Comparison of ENCODE assay signal across 8 cellular contexts in the genomic region with DNA sequence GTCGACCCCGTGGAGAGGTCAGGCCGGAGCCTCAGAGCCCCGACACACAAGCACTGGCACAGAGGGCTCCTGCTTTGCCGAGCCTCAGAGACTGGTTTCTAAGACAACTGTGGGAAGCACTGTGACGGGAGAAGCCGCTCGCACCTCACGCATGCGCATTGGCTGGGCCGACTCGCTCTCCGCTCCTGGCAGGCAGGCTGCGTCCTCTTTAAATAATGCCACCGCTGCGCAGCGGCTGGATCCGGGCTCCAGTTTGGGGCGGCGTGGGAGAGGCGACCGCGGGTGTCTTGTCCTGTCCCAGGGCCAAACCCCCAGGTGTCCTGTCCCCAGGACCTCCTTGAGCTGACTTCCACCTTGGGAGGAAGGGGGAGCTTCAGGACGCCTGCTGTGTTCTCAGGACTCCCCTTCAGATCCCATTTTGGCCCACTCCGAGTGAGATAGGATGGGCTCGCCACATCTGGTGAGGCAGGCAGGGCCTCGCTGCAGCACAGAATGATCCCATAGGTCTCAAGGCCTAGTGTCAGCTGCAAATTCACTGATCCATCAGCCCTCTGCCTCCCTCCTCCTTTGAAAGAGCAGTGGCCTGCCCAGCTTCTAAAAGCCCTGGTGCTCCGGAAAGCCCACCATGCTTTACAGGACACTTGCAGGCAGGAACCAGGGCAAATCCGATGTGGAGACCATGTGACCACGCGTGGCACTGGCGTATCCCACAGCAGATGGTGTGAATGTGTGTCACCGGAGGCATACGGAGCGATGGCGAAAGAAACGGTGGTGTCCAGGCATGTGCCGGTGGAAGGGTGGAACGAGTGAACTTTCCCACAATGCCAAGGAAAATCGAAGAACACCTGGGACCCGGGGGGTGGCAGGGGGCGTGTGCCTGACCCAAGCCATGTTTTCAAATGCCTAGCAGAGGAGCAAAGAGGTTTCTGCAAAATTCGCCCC.
A peak's percentile ranks its signal among the peaks of the same experiment; 100 is the strongest.
DNase-seq lines count a peak whose midpoint lies in the region; ATAC-seq lines count a peak whose summit lies in the region.

No MANE protein-coding gene starts in this region.

- DNase-seq in NCI-H526 treated with DMSO at 0.1 percent for 48 hours (lab: John Stamatoyannopoulos, UW) (peak; percentile 63), activated T-cell treated with anti-CD3 and anti-CD28 coated beads for 24 hours (ENCODE audit: low read depth) (peak; percentile 68), mesendoderm (peak; percentile 84)
- peak; percentile 44 to 58 for DNase-seq in stimulated activated CD8-positive, alpha-beta memory T cell treated with anti-CD3 and anti-CD28 coated beads, Interleukin-2, amount 100 ng/mL, for 48 hours (ENCODE audit: low read depth in 2 of 2)

- H4K20me1 ChIP-seq in BLaER1 treated with 17β-estradiol and CSF1 and Interleukin-3, amounts not matched to agents 10 nM and 100 nM, result peaks cover 0 to 31% (median 20%) of the 10 kb centered on the region in 11 experiments; a peak in 14 of 22 replicates

- H3K18ac ChIP-seq in mesendoderm (ENCODE audit: low read length), result no peak overlapping the region

- no peaks in the 10 kb centered on the region for H3K36me3 ChIP-seq in BLaER1 treated with 17β-estradiol and CSF1 and Interleukin-3, amounts not matched to agents 10 nM and 100 nM
- no peaks in the 10 kb centered on the region for H3K36me3 ChIP-seq in endocrine pancreas (ENCODE audit: control insufficient read depth, insufficient read depth, low read length)
- H3K36me3 ChIP-seq in mesendoderm (ENCODE audit: control insufficient read depth, insufficient read depth, low read length), result no peaks in the 10 kb centered on the region

- ATAC-seq in HG02763 (IDR thresholded peaks at IDR 0.05; ENCODE audit: unreplicated experiment) (peak; percentile 44), HG03571 (IDR thresholded peaks at IDR 0.05; ENCODE audit: unreplicated experiment) (no peak)

- no peak overlapping the region for H2BK15ac ChIP-seq in mesendoderm (replicated peaks; ENCODE audit: low read depth)

- H3K56ac ChIP-seq in mesendoderm (ENCODE audit: low read length), result peak overlapping the region; percentile 60

- no peak overlapping the region for H4K8ac ChIP-seq in mesendoderm (ENCODE audit: low read depth, low read length)

- WGBS in mesendoderm (ENCODE audit: extremely low coverage, insufficient coverage, low lambda C conversion rate), result no CpG with 5 or more reads among the region's 43 CpGs

- no peak overlapping the region for H2BK120ac ChIP-seq in mesendoderm (ENCODE audit: low read depth, low read length)

- H3K23ac ChIP-seq in mesendoderm (ENCODE audit: low read length), result no peak overlapping the region

- H3K4me3 ChIP-seq in BLaER1 treated with 17β-estradiol and CSF1 and Interleukin-3, amounts not matched to agents 10 nM and 100 nM, result peak overlapping the region; percentile 33 to 65 (median 50)
- H3K4me3 ChIP-seq in endocrine pancreas (ENCODE audit: control insufficient read depth, insufficient read depth, low read length) (no peak overlapping the region), mesendoderm (ENCODE audit: low read length) (no peak overlapping the region)

- H3K79me2 ChIP-seq in mesendoderm (ENCODE audit: control insufficient read depth, insufficient read depth, low read length), result no peaks in the 10 kb centered on the region

- no peak overlapping the region for H2BK5ac ChIP-seq in mesendoderm (ENCODE audit: low read length)

- peaks cover 53 to 82% (median 73%) of the 10 kb centered on the region in 11 experiments for H3K27me3 ChIP-seq in BLaER1 treated with 17β-estradiol and CSF1 and Interleukin-3, amounts not matched to agents 10 nM and 100 nM
- H3K27me3 ChIP-seq in endocrine pancreas (ENCODE audit: control insufficient read depth, insufficient read depth, low read length) (no peaks in the 10 kb centered on the region), mesendoderm (ENCODE audit: insufficient read depth, low read length, poor library complexity) (no peaks in the 10 kb centered on the region)

- peak overlapping the region in 6 of 11 experiments; percentile 31 to 61 (median 46); a peak in 7 of 22 replicates for H3K9ac ChIP-seq in BLaER1 treated with 17β-estradiol and CSF1 and Interleukin-3, amounts not matched to agents 10 nM and 100 nM
- H3K9ac ChIP-seq in endocrine pancreas (ENCODE audit: control insufficient read depth, insufficient read depth, low read length) (peak overlapping the region; percentile 65), mesendoderm (ENCODE audit: low read length) (peak overlapping the region; percentile 60)

- no peak overlapping the region for H4K5ac ChIP-seq in mesendoderm (ENCODE audit: low read length)

- peaks cover 12 to 44% (median 36%) of the 10 kb centered on the region in 10 experiments for H3K4me1 ChIP-seq in BLaER1 treated with 17β-estradiol and CSF1 and Interleukin-3, amounts not matched to agents 10 nM and 100 nM
- no peaks in the 10 kb centered on the region for H3K4me1 ChIP-seq in endocrine pancreas (ENCODE audit: control insufficient read depth, insufficient read depth, low read length)
- no peaks in the 10 kb centered on the region for H3K4me1 ChIP-seq in mesendoderm (ENCODE audit: control insufficient read depth, low read depth, low read length)

- no peak overlapping the region for H3K27ac ChIP-seq in BLaER1 treated with 17β-estradiol and CSF1 and Interleukin-3, amounts not matched to agents 10 nM and 100 nM
- no peak overlapping the region for H3K27ac ChIP-seq in mesendoderm (ENCODE audit: low read depth, low read length)

- H3K4ac ChIP-seq in mesendoderm (ENCODE audit: low read depth, low read length), result no peak overlapping the region

- peak overlapping the region; percentile 82 to 93 (median 86) for H3K4me2 ChIP-seq in BLaER1 treated with 17β-estradiol and CSF1 and Interleukin-3, amounts not matched to agents 10 nM and 100 nM
- H3K4me2 ChIP-seq in mesendoderm (ENCODE audit: low read length), result peak overlapping the region; percentile 36

- no peak overlapping the region for H2AK5ac ChIP-seq in mesendoderm (ENCODE audit: low read length)

- no peaks in the 10 kb centered on the region for H3K9me3 ChIP-seq in BLaER1 treated with 17β-estradiol and CSF1 and Interleukin-3, amounts not matched to agents 10 nM and 100 nM (replicated peaks in 1 of 11)
- H3K9me3 ChIP-seq in endocrine pancreas (ENCODE audit: control insufficient read depth, low read length), result no peaks in the 10 kb centered on the region

- no peaks in the 10 kb centered on the region for H3K79me1 ChIP-seq in mesendoderm (ENCODE audit: low read length)

Comparison
In these comparisons a context has a peak if more than half of its experiments do, and no peak if none do; other contexts are left out.
1. H3K4me3 ChIP-seq: peak in BLaER1 treated with 17β-estradiol and CSF1 and Interleukin-3, amounts not matched to agents 10 nM and 100 nM (10 of 10); none in endocrine pancreas (single experiment) and mesendoderm (single experiment).
2. Peak in every context shown above with its lines, with median percentiles within 50 percentile points of each other: H3K9ac ChIP-seq and DNase-seq.